In the genomic region with DNA sequence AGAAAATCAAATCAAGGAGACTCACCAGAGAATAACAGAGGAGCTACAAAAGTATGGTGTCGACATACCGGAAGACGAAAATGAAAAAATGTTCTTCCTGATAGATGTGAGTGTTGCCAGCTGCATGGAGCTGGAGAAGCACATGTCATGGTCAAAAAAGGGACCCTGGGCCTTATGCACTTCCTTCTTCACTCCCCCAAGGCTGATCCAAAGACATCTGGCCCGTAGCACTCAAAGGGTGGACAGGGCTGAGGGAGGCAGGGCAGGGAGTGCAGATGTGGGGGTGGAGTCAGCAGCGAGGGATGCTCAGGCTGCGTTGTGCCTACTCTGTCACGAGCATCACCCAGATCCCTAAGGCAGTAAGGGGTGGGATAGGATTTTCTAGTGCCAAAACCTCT, we compare ENCODE assay signal across 19 cellular contexts. TPM values are rescaled to one million over a fixed set of nuclear protein-coding genes. Genes with fewer than 3 reads are reported as not detected.
DNase-seq lines count a peak whose midpoint lies in the region; ATAC-seq, FAIRE-seq and TF ChIP-seq lines count a peak whose summit lies in the region.
"Had no signal": no experiment of that assay in that cellular context is flagged by ENCODE, and none has a peak within 500 bp of the region (broad histone marks: within the 10 kb centered on the region; RNA-seq: fewer than 3 reads in every experiment).

No MANE protein-coding gene starts in this region.

- CTCF ChIA-PET in activated CD8-positive, alpha-beta memory T cell treated with anti-CD3 and anti-CD28 coated beads, Interleukin-2, amount 10 ng/mL, durations not matched to agents 7 days and 5 days (lab: Charles Lee) = no interaction called here

- no peak for FAIRE-seq in GM12891 (lab: Jason Lieb, UNC)
- FAIRE-seq: A549, HepG2 had no signal

- no peak for ATAC-seq in activated CD8-positive, alpha-beta memory T cell treated with anti-CD3 and anti-CD28 coated beads, Interleukin-2, amount 10 ng/mL, durations not matched to agents 7 days and 5 days
- ATAC-seq in activated naive CD8-positive, alpha-beta T cell treated with anti-CD3 and anti-CD28 coated beads, Interleukin-2, amount 50 U/mL, for 24 hours = no peak
- no peak for ATAC-seq in sciatic nerve
- ATAC-seq: A549, HepG2, PC-3 had no signal

- H3K27me3 Mint-ChIP-seq in activated CD8-positive, alpha-beta memory T cell treated with anti-CD3 and anti-CD28 coated beads, Interleukin-2, amount 10 ng/mL, durations not matched to agents 7 days and 5 days = no peaks in the 10 kb centered on the region
- H3K27me3 Mint-ChIP-seq in activated naive CD8-positive, alpha-beta T cell treated with anti-CD3 and anti-CD28 coated beads, Interleukin-2, amount 50 U/mL, for 24 hours = no peaks in the 10 kb centered on the region

- H3K4me3 Mint-ChIP-seq in activated CD8-positive, alpha-beta memory T cell treated with anti-CD3 and anti-CD28 coated beads, Interleukin-2, amount 10 ng/mL, durations not matched to agents 7 days and 5 days = no peak overlapping the region
- H3K4me3 Mint-ChIP-seq in activated naive CD8-positive, alpha-beta T cell treated with anti-CD3 and anti-CD28 coated beads, Interleukin-2, amount 50 U/mL, for 24 hours = no peak overlapping the region

- no peak for DNase-seq in activated CD8-positive, alpha-beta memory T cell treated with anti-CD3 and anti-CD28 coated beads, Interleukin-2, amount 10 ng/mL, durations not matched to agents 7 days and 5 days
- DNase-seq in activated CD8-positive, alpha-beta memory T cell treated with anti-CD3 and anti-CD28 coated beads, Interleukin-2, amount 50 U/mL, for 4 hours = no peak
- DNase-seq in GM12891 (ENCODE audit: insufficient read length, low spot score) (no peak), sciatic nerve (ENCODE audit: low spot score) (peak; percentile 26), HK-2 (ENCODE audit: unreplicated experiment) (no peak), DMS153 (lab: John Stamatoyannopoulos, UW) (no peak), DMS53 (lab: John Stamatoyannopoulos, UW) (no peak)
- DNase-seq in activated naive CD8-positive, alpha-beta T cell treated with anti-CD3 and anti-CD28 coated beads, Interleukin-2, amount 50 U/mL, for 24 hours = no peak
- DNase-seq: DND-41, GDM1, H7, MM.1S, NCI-H1105, NCI-H1694 treated with DMSO at 0.1 percent for 48 hours, NCI-H345, NCI-H69, PC-3 had no signal

- no peaks in the 10 kb centered on the region for H3K9me3 Mint-ChIP-seq in activated CD8-positive, alpha-beta memory T cell treated with anti-CD3 and anti-CD28 coated beads, Interleukin-2, amount 10 ng/mL, durations not matched to agents 7 days and 5 days (ENCODE audit: low read depth)
- no peaks in the 10 kb centered on the region for H3K9me3 Mint-ChIP-seq in activated naive CD8-positive, alpha-beta T cell treated with anti-CD3 and anti-CD28 coated beads, Interleukin-2, amount 50 U/mL, for 24 hours

- H3K27ac Mint-ChIP-seq in activated CD8-positive, alpha-beta memory T cell treated with anti-CD3 and anti-CD28 coated beads, Interleukin-2, amount 10 ng/mL, durations not matched to agents 7 days and 5 days = peak overlapping the region; percentile 45
- H3K27ac Mint-ChIP-seq in activated naive CD8-positive, alpha-beta T cell treated with anti-CD3 and anti-CD28 coated beads, Interleukin-2, amount 50 U/mL, for 24 hours = peak overlapping the region; percentile 39

- intact Hi-C loops in sciatic nerve (cut with DNase I) = no loop called here

- H3K4me1 Mint-ChIP-seq in activated CD8-positive, alpha-beta memory T cell treated with anti-CD3 and anti-CD28 coated beads, Interleukin-2, amount 10 ng/mL, durations not matched to agents 7 days and 5 days = peaks cover 22% of the 10 kb centered on the region
- no peaks in the 10 kb centered on the region for H3K4me1 Mint-ChIP-seq in activated naive CD8-positive, alpha-beta T cell treated with anti-CD3 and anti-CD28 coated beads, Interleukin-2, amount 50 U/mL, for 24 hours

- TF ChIP-seq POLR2A in GM12891 (IDR thresholded peaks at IDR 0.05; ENCODE audit: low read depth, low read length) = no peak; the same call in none of the 2 replicates

- H3K36me3 Mint-ChIP-seq in activated CD8-positive, alpha-beta memory T cell treated with anti-CD3 and anti-CD28 coated beads, Interleukin-2, amount 10 ng/mL, durations not matched to agents 7 days and 5 days = peaks cover 89% of the 10 kb centered on the region
- peaks cover 55% of the 10 kb centered on the region for H3K36me3 Mint-ChIP-seq in activated naive CD8-positive, alpha-beta T cell treated with anti-CD3 and anti-CD28 coated beads, Interleukin-2, amount 50 U/mL, for 24 hours (ENCODE audit: low read depth)

TF ChIP-seq in GM12891, 5 proteins besides CTCF, POLR2A, EP300 and RAD21:
- TF ChIP-seq PAX5 (IDR thresholded peaks at IDR 0.05; ENCODE audit: insufficient read depth, low read length, severe bottlenecking) (no peak), POU2F2 (IDR thresholded peaks at IDR 0.05; ENCODE audit: low read depth, low read length) (0 out of 2 replicates have a peak, but pooled peaks have one; percentile 8)

RNA-seq across cellular contexts. Expression of gene MX1, which starts 19.4 kb away (rescaled TPM):
- total RNA-seq in activated CD8-positive, alpha-beta memory T cell treated with anti-CD3 and anti-CD28 coated beads, Interleukin-2, amount 10 ng/mL, durations not matched to agents 7 days and 5 days = 100 to 1,000 TPM; 544 to 967 TPM
- polyA plus RNA-seq in GM12891 (2012; ENCODE audit: low read depth, missing spikeins) = 263 TPM
- total RNA-seq in sciatic nerve = 28.6 TPM

Comparison
In these comparisons a context has a peak if more than half of its experiments do, and no peak if none do; other contexts are left out.
1. RNA of gene MX1, which starts 19.4 kb away (total RNA-seq): 544 to 967 TPM in activated CD8-positive, alpha-beta memory T cell treated with anti-CD3 and anti-CD28 coated beads, Interleukin-2, amount 10 ng/mL, durations not matched to agents 7 days and 5 days; 28.6 TPM in sciatic nerve (single experiment); every median in the first group is over 10 times any median in the second.